9 cellular contexts compared by ENCODE assay signal in the genomic region with DNA sequence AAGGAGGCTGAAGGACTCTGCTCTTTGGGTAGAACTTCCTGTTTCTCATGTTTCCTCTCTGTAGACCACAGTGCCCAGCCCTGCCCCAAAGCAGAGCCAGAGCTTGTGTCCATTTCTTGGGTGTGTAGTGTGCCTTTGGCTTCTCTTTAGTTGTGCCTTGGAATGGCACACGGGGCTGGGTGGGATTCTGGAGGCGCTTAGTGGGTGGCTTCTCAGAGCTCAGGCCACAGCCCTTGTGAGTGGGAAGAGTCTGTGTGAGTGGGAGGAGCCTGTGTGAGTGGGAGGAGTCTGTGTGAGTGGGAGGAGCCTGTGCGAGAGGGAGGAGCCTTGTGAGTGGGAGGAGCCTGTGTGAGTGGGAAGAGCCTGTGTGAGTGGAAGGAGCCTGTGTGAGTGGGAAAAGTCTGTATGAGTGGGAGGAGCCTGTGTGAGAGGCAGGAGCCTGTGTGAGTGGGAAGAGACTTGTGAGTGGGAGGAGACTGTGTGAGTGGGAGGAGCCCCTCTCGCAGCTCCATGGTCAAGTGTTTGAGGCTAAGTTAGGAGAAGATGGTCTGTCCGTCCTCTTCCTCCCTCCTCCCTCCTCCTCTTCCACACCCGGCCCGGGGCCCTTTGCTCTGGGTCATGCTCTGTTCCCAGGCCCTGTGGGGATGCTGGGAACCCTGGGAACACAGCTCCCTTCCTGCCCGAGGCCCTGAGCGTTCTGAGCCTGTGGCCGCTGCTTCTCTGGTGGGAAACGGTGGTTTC.
DNase-seq lines count a peak whose midpoint lies in the region; ATAC-seq and TF ChIP-seq lines count a peak whose summit lies in the region.
"Had no signal": no experiment of that assay in that cellular context is flagged by ENCODE, and none has a peak within 500 bp of the region (broad histone marks: within the 10 kb centered on the region; RNA-seq: fewer than 3 reads in every experiment).

No MANE protein-coding gene starts in this region.

- H3K4me1 ChIP-seq in body of pancreas = peaks cover 24% of the 10 kb centered on the region
- H3K4me1 ChIP-seq in naive thymus-derived CD4-positive, alpha-beta T cell (ENCODE audit: control insufficient read depth in 2 of 2, insufficient read depth in 2 of 2, low read length in 2 of 2) = no peaks in the 10 kb centered on the region

- no peaks in the 10 kb centered on the region for H3K27me3 ChIP-seq in body of pancreas
- no peaks in the 10 kb centered on the region for H3K27me3 ChIP-seq in naive thymus-derived CD4-positive, alpha-beta T cell (ENCODE audit: control insufficient read depth in 2 of 2, insufficient read depth in 2 of 2, low read length in 2 of 2)

- TF ChIP-seq POLR2A in body of pancreas (IDR thresholded peaks at IDR 0.05) = no peak

- intact Hi-C loops in body of pancreas (cut with DNase I) = no loop called here
- intact Hi-C loops in naive thymus-derived CD4-positive, alpha-beta T cell (cut with micrococcal nuclease) = no loop called here

- H3K4me3 Mint-ChIP-seq in naive thymus-derived CD4-positive, alpha-beta T cell = no peak overlapping the region

- peak overlapping the region in 4 of 9 donors; percentile 17 to 88 (median 58) for H3K27ac Mint-ChIP-seq in naive thymus-derived CD4-positive, alpha-beta T cell

- peak; percentile 29 for ATAC-seq in body of pancreas
- peak; percentile 66 for ATAC-seq in naive thymus-derived CD4-positive, alpha-beta T cell

- H3K4me3 ChIP-seq in body of pancreas = no peak overlapping the region
- H3K4me3 ChIP-seq in naive thymus-derived CD4-positive, alpha-beta T cell (ENCODE audit: low read length) = no peak overlapping the region

- peaks cover 0 to 36% (median 26%) of the 10 kb centered on the region in 5 donors for H3K36me3 Mint-ChIP-seq in naive thymus-derived CD4-positive, alpha-beta T cell

- peaks cover 13 to 40% (median 18%) of the 10 kb centered on the region in 7 donors for H3K4me1 Mint-ChIP-seq in naive thymus-derived CD4-positive, alpha-beta T cell

- CTCF ChIA-PET in naive thymus-derived CD4-positive, alpha-beta T cell (lab: Charles Lee) = no interaction called here

- H3K27ac ChIP-seq in body of pancreas = no peak overlapping the region
- H3K27ac ChIP-seq in naive thymus-derived CD4-positive, alpha-beta T cell (ENCODE audit: low read depth, low read length) = no peak overlapping the region
- H3K27ac ChIP-seq: 22Rv1 had no signal

- 88 to 95% methylated on average over 11 of the region's 11 CpGs for WGBS in body of pancreas, 2 donors

- DNase-seq in DMS53 (lab: John Stamatoyannopoulos, UW) (peak; percentile 17), DMS53 treated with DMSO at 0.1 percent for 48 hours (lab: John Stamatoyannopoulos, UW; ENCODE audit: unreplicated experiment) (no peak), MV-4-11 (lab: John Stamatoyannopoulos, UW) (peak; percentile 55), body of pancreas (no peak), NCI-H526 treated with DMSO at 0.1 percent for 48 hours (lab: John Stamatoyannopoulos, UW) (no peak), GM10266 (ENCODE audit: extremely low spot score) (no peak), retina (no peak)
- DNase-seq in naive thymus-derived CD4-positive, alpha-beta T cell = peak in 3 of 9 donors; percentile 4 to 31 (median 14)

- H3K27me3 Mint-ChIP-seq in naive thymus-derived CD4-positive, alpha-beta T cell = no peaks in the 10 kb centered on the region

- peaks cover 0 to 8% (median 0%) of the 10 kb centered on the region in 3 donors for H3K9me3 ChIP-seq in body of pancreas
- peaks cover 0 to 12% (median 8%) of the 10 kb centered on the region in 3 experiments for H3K9me3 ChIP-seq in naive thymus-derived CD4-positive, alpha-beta T cell (ENCODE audit: control insufficient read depth in 2 of 3, low read length in 3 of 3)

- TF ChIP-seq CTCF in body of pancreas (IDR thresholded peaks at IDR 0.05) (no peak), GM10266 (IDR thresholded peaks at IDR 0.05; ENCODE audit: control insufficient read depth, insufficient read depth, low read depth, missing control alignments) (no peak)

- no peaks in the 10 kb centered on the region for H3K36me3 ChIP-seq in body of pancreas (replicated peaks in 1 of 2; ENCODE audit: insufficient read depth in 1 of 2, low read depth in 2 of 2)
- H3K36me3 ChIP-seq in naive thymus-derived CD4-positive, alpha-beta T cell (ENCODE audit: control insufficient read depth in 2 of 3, insufficient read depth in 3 of 3, low read length in 3 of 3) = no peaks in the 10 kb centered on the region

- POLR2A ChIA-PET in naive thymus-derived CD4-positive, alpha-beta T cell (lab: Charles Lee) = no interaction called here

- H3K9me3 Mint-ChIP-seq in naive thymus-derived CD4-positive, alpha-beta T cell = peaks cover 0 to 13% (median 10%) of the 10 kb centered on the region in 11 donors

Comparison
In these comparisons a context has a peak if more than half of its experiments do, and no peak if none do; other contexts are left out.
1. DNase-seq: peak in DMS53 (single experiment) and MV-4-11 (single experiment); none in DMS53 treated with DMSO at 0.1 percent for 48 hours (single experiment), body of pancreas (0 of 4), NCI-H526 treated with DMSO at 0.1 percent for 48 hours (single experiment), GM10266 (single experiment) and retina (single experiment).